Comparison of ENCODE assay signal across 10 cellular contexts in the genomic region with DNA sequence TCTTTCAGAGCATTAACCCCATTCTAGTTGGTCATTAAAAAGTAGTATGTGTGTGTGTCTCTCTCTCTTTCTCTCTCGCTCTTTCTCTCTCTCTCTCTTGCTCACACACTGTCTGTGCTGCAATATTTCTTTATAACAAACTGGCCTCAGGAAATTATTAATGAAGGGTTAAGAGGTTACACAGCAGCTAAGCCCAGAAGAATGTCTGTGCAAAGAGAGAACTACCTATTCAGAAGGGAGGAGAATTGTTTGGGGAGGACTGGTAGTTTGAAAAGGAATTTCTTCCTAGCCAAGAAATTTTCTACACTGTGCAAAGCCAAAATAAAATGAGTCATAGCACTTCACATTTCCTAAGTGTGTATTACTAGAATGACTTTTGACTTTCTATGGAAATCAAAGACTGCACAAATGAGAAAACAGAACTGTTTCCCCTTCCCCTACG. TPM values are rescaled to one million over a fixed set of nuclear protein-coding genes. Genes with fewer than 3 reads are reported as not detected.
DNase-seq lines count a peak whose midpoint lies in the region; ATAC-seq, FAIRE-seq and TF ChIP-seq lines count a peak whose summit lies in the region.
"Had no signal": no experiment of that assay in that cellular context is flagged by ENCODE, and none has a peak within 500 bp of the region (broad histone marks: within the 10 kb centered on the region; RNA-seq: fewer than 3 reads in every experiment).

No MANE protein-coding gene starts in this region.

- no peak for ATAC-seq in HG03039 (IDR thresholded peaks at IDR 0.05; ENCODE audit: unreplicated experiment)

- H3K27ac ChIP-seq in muscle layer of duodenum (ENCODE audit: low read length) = peak overlapping the region; percentile 39
- H3K27ac ChIP-seq in effector memory CD4-positive, alpha-beta T cell (ENCODE audit: insufficient read depth, low read length, poor library complexity, severe bottlenecking) = no peak overlapping the region

- H3K9me3 ChIP-seq in muscle layer of duodenum (ENCODE audit: control insufficient read depth in 1 of 2, low read length in 2 of 2) = no peaks in the 10 kb centered on the region
- H3K9me3 ChIP-seq in effector memory CD4-positive, alpha-beta T cell (ENCODE audit: control insufficient read depth, low read length) = no peaks in the 10 kb centered on the region
- H3K9me3 ChIP-seq: BE2C had no signal

- peaks cover 0 to 5% of the 10 kb centered on the region in 2 donors for H3K36me3 ChIP-seq in muscle layer of duodenum (ENCODE audit: control insufficient read depth in 1 of 2, insufficient read depth in 2 of 2, low read length in 2 of 2)
- H3K36me3 ChIP-seq in effector memory CD4-positive, alpha-beta T cell (ENCODE audit: control insufficient read depth, insufficient read depth, low read length) = no peaks in the 10 kb centered on the region
- H3K36me3 ChIP-seq: BE2C had no signal

- TF ChIP-seq CTCF in epithelial cell of proximal tubule (conservative IDR thresholded peaks at IDR 0.05; ENCODE audit: low read depth, low read length) = no peak

- no peaks in the 10 kb centered on the region for H3K27me3 ChIP-seq in muscle layer of duodenum (ENCODE audit: low read depth, low read length)
- no peaks in the 10 kb centered on the region for H3K27me3 ChIP-seq in effector memory CD4-positive, alpha-beta T cell (replicated peaks; ENCODE audit: control insufficient read depth, insufficient read depth, low read length, poor library complexity, severe bottlenecking)
- H3K27me3 ChIP-seq: BE2C had no signal

- DNase-seq in NCI-H226 = peak; percentile 91
- peak; percentile 100 for DNase-seq in epithelial cell of proximal tubule (ENCODE audit: low read depth)
- DNase-seq in effector memory CD4-positive, alpha-beta T cell = no peak
- DNase-seq in middle frontal gyrus (ENCODE audit: extremely low spot score, low spot score) = no peak
- DNase-seq in activated naive CD4-positive, alpha-beta T cell treated with anti-CD3 and anti-CD28 coated beads, Interleukin-2, amount 50 U/mL, for 16 hours = no peak
- DNase-seq: activated CD4-positive, alpha-beta T cell treated with anti-CD3 and anti-CD28 coated beads, Interleukin-2, amount 10 ng/mL, durations not matched to agents 7 days and 5 days; BE2C had no signal

- peak; percentile 95 for FAIRE-seq in A204.1 (lab: Jason Lieb, UNC)

- H3K4me3 ChIP-seq in epithelial cell of proximal tubule (ENCODE audit: low read depth, low read length) (peak overlapping the region; percentile 42), muscle layer of duodenum (ENCODE audit: low read depth in 1 of 2, low read length in 2 of 2) (no peak overlapping the region)
- no peak overlapping the region for H3K4me3 ChIP-seq in effector memory CD4-positive, alpha-beta T cell (ENCODE audit: insufficient read depth, low read depth, low read length, poor library complexity, severe bottlenecking)

- peaks cover 10 to 47% of the 10 kb centered on the region in 2 donors for H3K4me1 ChIP-seq in muscle layer of duodenum (ENCODE audit: control insufficient read depth in 1 of 2, insufficient read depth in 2 of 2, low read length in 2 of 2)
- no peaks in the 10 kb centered on the region for H3K4me1 ChIP-seq in effector memory CD4-positive, alpha-beta T cell (ENCODE audit: control insufficient read depth, insufficient read depth, low read length, poor library complexity, severe bottlenecking)
- H3K4me1 ChIP-seq: BE2C had no signal

RNA-seq across cellular contexts. Expression of gene PDGFC, which starts 22.2 kb away (rescaled TPM):
- total RNA-seq in epithelial cell of proximal tubule = 56.7 and 64.7 TPM in 2 replicates
- total RNA-seq: activated CD4-positive, alpha-beta T cell treated with anti-CD3 and anti-CD28 coated beads, Interleukin-2, amount 10 ng/mL, durations not matched to agents 7 days and 5 days had no signal

Comparison
In these comparisons a context has a peak if more than half of its experiments do, and no peak if none do; other contexts are left out.
1. DNase-seq: peak in NCI-H226 (single experiment) and epithelial cell of proximal tubule (single experiment); none in effector memory CD4-positive, alpha-beta T cell (0 of 3), middle frontal gyrus (single experiment) and activated naive CD4-positive, alpha-beta T cell treated with anti-CD3 and anti-CD28 coated beads, Interleukin-2, amount 50 U/mL, for 16 hours (single experiment).